ENCODE assay signal across 9 cellular contexts in the genomic region with DNA sequence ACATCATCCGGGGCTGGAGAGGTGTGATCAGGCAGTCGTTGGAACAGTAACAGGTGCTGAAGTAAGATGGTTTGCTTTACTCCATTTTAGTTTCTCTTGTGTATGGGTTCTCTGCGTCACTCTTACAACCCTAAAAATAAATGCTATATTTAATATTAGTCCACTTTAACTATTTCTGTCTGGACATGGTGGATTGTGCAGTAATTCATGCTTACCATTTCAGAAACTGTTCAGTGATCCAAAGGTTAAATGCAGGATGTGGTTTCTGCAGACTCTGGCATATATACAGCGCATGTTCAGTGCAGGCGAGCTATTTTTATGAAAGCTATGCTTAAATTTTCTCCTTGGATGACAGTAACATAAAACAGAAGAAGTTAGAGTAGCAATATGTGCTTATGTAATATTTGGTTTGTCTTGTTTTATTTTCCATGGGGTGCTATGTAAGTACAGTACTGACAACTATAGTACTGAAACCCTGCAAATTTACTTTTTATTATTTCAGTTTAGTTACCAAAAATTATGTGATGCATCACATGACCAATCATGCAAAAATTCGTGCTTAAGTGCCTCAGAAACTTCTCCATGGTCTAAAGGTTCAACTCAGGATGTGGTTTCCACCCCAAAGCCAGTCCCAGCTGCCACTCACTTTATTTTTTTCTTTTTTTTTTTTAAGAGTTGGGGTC. TPM values are rescaled to one million over a fixed set of nuclear protein-coding genes. Genes with fewer than 3 reads are reported as not detected.
DNase-seq lines count a peak whose midpoint lies in the region; ATAC-seq and TF ChIP-seq lines count a peak whose summit lies in the region.
"Had no signal": no experiment of that assay in that cellular context is flagged by ENCODE, and none has a peak within 500 bp of the region (broad histone marks: within the 10 kb centered on the region; RNA-seq: fewer than 3 reads in every experiment).

No MANE protein-coding gene starts in this region.

- no peaks in the 10 kb centered on the region for H3K9me2 ChIP-seq in Loucy (replicated peaks; ENCODE audit: low read depth, low read length)

- H3K9ac ChIP-seq in Loucy (ENCODE audit: low read depth, low read length, poor library complexity, severe bottlenecking) (peak overlapping the region; percentile 62), endocrine pancreas (ENCODE audit: control insufficient read depth, insufficient read depth, low read length) (no peak overlapping the region)

- H3K9me3 ChIP-seq in Loucy (ENCODE audit: insufficient read depth, low read depth, low read length): no peaks in the 10 kb centered on the region
- no peaks in the 10 kb centered on the region for H3K9me3 ChIP-seq in endocrine pancreas (ENCODE audit: control insufficient read depth, low read length)
- H3K9me3 ChIP-seq in vagina: no peaks in the 10 kb centered on the region

- H2AFZ ChIP-seq in Loucy (ENCODE audit: low read length): peak overlapping the region; percentile 41; the same call in 1 of the 2 replicates

- H3K27me3 ChIP-seq in Loucy (ENCODE audit: insufficient read depth, low read length, poor library complexity, severe bottlenecking) (no peaks in the 10 kb centered on the region), endocrine pancreas (ENCODE audit: control insufficient read depth, insufficient read depth, low read length) (no peaks in the 10 kb centered on the region), vagina (no peaks in the 10 kb centered on the region)
- H3K27me3 ChIP-seq: heart left ventricle had no signal

- peak overlapping the region; percentile 70 for H3K4me3 ChIP-seq in Loucy (ENCODE audit: low read length, poor library complexity, severe bottlenecking)
- H3K4me3 ChIP-seq in endocrine pancreas (ENCODE audit: control insufficient read depth, insufficient read depth, low read length): peak overlapping the region; percentile 35
- H3K4me3 ChIP-seq in vagina: no peak overlapping the region

- no peak overlapping the region for H3K27ac ChIP-seq in vagina

- H3K4me1 ChIP-seq in Loucy (ENCODE audit: insufficient read depth, low read length, poor library complexity, severe bottlenecking): peaks cover 45% of the 10 kb centered on the region
- no peaks in the 10 kb centered on the region for H3K4me1 ChIP-seq in endocrine pancreas (ENCODE audit: control insufficient read depth, insufficient read depth, low read length)
- H3K4me1 ChIP-seq in vagina: peaks cover 11% of the 10 kb centered on the region

- no peak for TF ChIP-seq CTCF in Loucy (conservative IDR thresholded peaks at IDR 0.05; ENCODE audit: low read length)
- no peak for TF ChIP-seq CTCF in vagina (IDR thresholded peaks at IDR 0.05)

- TF ChIP-seq POLR2A in vagina (IDR thresholded peaks at IDR 0.05): no peak

- H4K20me1 ChIP-seq in Loucy (ENCODE audit: insufficient read depth, low read length, poor library complexity, severe bottlenecking): no peaks in the 10 kb centered on the region

- H3K79me2 ChIP-seq in Loucy (ENCODE audit: insufficient read depth, low read length): no peaks in the 10 kb centered on the region

- peak overlapping the region; percentile 77 for H3K4me2 ChIP-seq in Loucy (ENCODE audit: low read depth, low read length, poor library complexity, severe bottlenecking)

- ATAC-seq in GM18502 (IDR thresholded peaks at IDR 0.05; ENCODE audit: poor library complexity, unreplicated experiment) (peak; percentile 79), GM21786 (IDR thresholded peaks at IDR 0.05; ENCODE audit: unreplicated experiment) (peak; percentile 69)

- H3K36me3 ChIP-seq in Loucy (ENCODE audit: insufficient read depth, low read length) (no peaks in the 10 kb centered on the region), endocrine pancreas (ENCODE audit: control insufficient read depth, insufficient read depth, low read length) (no peaks in the 10 kb centered on the region), vagina (no peaks in the 10 kb centered on the region)
- H3K36me3 ChIP-seq: heart left ventricle had no signal

- H3F3A ChIP-seq in Loucy (ENCODE audit: low read depth): peaks cover 13% of the 10 kb centered on the region

- intact Hi-C loops in vagina (cut with DNase I): no loop called here

- no peak for DNase-seq in NCI-H345 (lab: John Stamatoyannopoulos, UW)
- no peak for DNase-seq in ureter (ENCODE audit: low spot score)
- no peak for DNase-seq in vagina (ENCODE audit: extremely low spot score in 2 of 2)
- no peak for DNase-seq in NCI-H226
- DNase-seq: heart left ventricle had no signal

RNA-seq across cellular contexts. Expression of a gene that starts 46.6 kb away (rescaled TPM):
- 2.7 TPM for total RNA-seq in ureter
- total RNA-seq in vagina: 7.1 TPM

Comparison
In these comparisons a context has a peak if more than half of its experiments do, and no peak if none do; other contexts are left out.
1. H3K4me3 ChIP-seq: peak in Loucy (single experiment) and endocrine pancreas (single experiment); none in vagina (0 of 2).